In the genomic region with DNA sequence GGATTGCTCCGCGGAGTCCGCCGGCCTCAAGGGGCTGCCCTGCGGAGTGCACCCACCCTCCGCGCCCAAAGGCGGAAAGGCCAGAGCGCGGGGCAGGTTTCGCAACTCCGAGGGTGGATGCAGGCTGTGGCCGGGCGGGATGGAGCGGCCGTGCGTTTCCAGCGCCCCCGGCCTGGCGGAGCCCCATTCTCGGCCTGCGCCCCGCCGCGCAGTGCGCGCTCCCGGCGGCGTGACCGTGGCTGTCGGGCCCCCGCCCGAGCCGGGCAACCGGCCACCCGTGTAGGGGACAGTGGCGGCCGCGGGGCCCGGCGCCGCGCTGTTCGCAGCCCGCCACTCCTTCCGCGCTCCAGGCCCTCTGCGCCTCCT, we compare ENCODE assay signal across 8 cellular contexts. TPM values are rescaled to one million over a fixed set of nuclear protein-coding genes. Genes with fewer than 3 reads are reported as not detected.
A peak's percentile ranks its signal among the peaks of the same experiment; 100 is the strongest.
DNase-seq lines count a peak whose midpoint lies in the region; ATAC-seq and TF ChIP-seq lines count a peak whose summit lies in the region.

No MANE protein-coding gene starts in this region.

- H3K27me3 ChIP-seq in lung (ENCODE audit: control insufficient read depth, insufficient read depth) (no peaks in the 10 kb centered on the region), tibial nerve (no peaks in the 10 kb centered on the region)

- TF ChIP-seq CTCF in lung (IDR thresholded peaks at IDR 0.05; ENCODE audit: control extremely low read depth, extremely low read depth) = no peak
- no peak for TF ChIP-seq CTCF in tibial nerve (IDR thresholded peaks at IDR 0.05)

- ATAC-seq in GM21619 (IDR thresholded peaks at IDR 0.05; ENCODE audit: unreplicated experiment) = peak; percentile 25
- peak; percentile 38 for ATAC-seq in lung (ENCODE audit: insufficient read depth, low FRiP score)

- DNase-seq in D341Med (ENCODE audit: low spot score) (peak; percentile 48), NCI-H69 (lab: John Stamatoyannopoulos, UW) (peak; percentile 64), lung (ENCODE audit: low spot score) (peak; percentile 54), tibial nerve (ENCODE audit: low spot score in 2 of 2) (peak; percentile 37), kidney tubule cell (ENCODE audit: low spot score) (no peak), activated gamma-delta T cell treated with Interleukin-2 at 50 U/mL for 16 hours (no peak)

- no peaks in the 10 kb centered on the region for H3K9me3 ChIP-seq in lung (ENCODE audit: control insufficient read depth in 2 of 2, insufficient read depth in 1 of 2, low read length in 1 of 2)
- H3K9me3 ChIP-seq in tibial nerve = no peaks in the 10 kb centered on the region

- 0 to 1% methylated on average over 29 to 49 of the region's 49 CpGs for WGBS in lung, 2 donors
- 0% methylated on average over 11 to 28 of the region's 49 CpGs for WGBS in tibial nerve, 2 donors

- H3K4me3 ChIP-seq in lung (peak overlapping the region; percentile 81), tibial nerve (peak overlapping the region; percentile 72 to 93 (median 87))

- H3K27ac ChIP-seq in cingulate gyrus (ENCODE audit: low read depth, low read length) (peak overlapping the region; percentile 92), lung (ENCODE audit: low read depth in 1 of 2, low read length in 1 of 2) (peak overlapping the region; percentile 95 to 97), tibial nerve (peak overlapping the region; percentile 94 to 99 (median 98))

- TF ChIP-seq POLR2A in tibial nerve (IDR thresholded peaks at IDR 0.05) = no peak

- H3K4me1 ChIP-seq in lung (ENCODE audit: control insufficient read depth in 2 of 2, insufficient read depth in 2 of 2, low read length in 2 of 2) (peaks cover 11 to 25% of the 10 kb centered on the region in 2 donors), tibial nerve (peaks cover 0 to 68% (median 34%) of the 10 kb centered on the region in 4 donors)

- no peaks in the 10 kb centered on the region for H3K36me3 ChIP-seq in lung (ENCODE audit: control insufficient read depth in 2 of 2, insufficient read depth in 2 of 2, low read length in 2 of 2)
- H3K36me3 ChIP-seq in tibial nerve = no peaks in the 10 kb centered on the region

- TF ChIP-seq EP300 in tibial nerve (IDR thresholded peaks at IDR 0.05) = no peak

RNA-seq across cellular contexts. Expression of gene SETD7, which starts 0.3 kb away (rescaled TPM):
- total RNA-seq in lung (10 to 100 TPM; 34.2 to 35.7 TPM), tibial nerve (10 to 100 TPM; 49.2 to 81.4 (median 65.7) TPM)
- 10 to 100 TPM in 1 of 2 donors, 1 to 10 TPM in 1; 8.9 to 15.5 TPM for polyA plus RNA-seq in lung

Comparison
In these comparisons a context has a peak if more than half of its experiments do, and no peak if none do; other contexts are left out.
1. DNase-seq: peak in D341Med (single experiment), NCI-H69 (single experiment), lung (single experiment) and tibial nerve (2 of 2); none in kidney tubule cell (single experiment) and activated gamma-delta T cell treated with Interleukin-2 at 50 U/mL for 16 hours (single experiment).
2. Peak in every context shown above with its lines, with median percentiles within 50 percentile points of each other: H3K27ac ChIP-seq.